1 cellular context compared by ENCODE assay signal in the genomic region with DNA sequence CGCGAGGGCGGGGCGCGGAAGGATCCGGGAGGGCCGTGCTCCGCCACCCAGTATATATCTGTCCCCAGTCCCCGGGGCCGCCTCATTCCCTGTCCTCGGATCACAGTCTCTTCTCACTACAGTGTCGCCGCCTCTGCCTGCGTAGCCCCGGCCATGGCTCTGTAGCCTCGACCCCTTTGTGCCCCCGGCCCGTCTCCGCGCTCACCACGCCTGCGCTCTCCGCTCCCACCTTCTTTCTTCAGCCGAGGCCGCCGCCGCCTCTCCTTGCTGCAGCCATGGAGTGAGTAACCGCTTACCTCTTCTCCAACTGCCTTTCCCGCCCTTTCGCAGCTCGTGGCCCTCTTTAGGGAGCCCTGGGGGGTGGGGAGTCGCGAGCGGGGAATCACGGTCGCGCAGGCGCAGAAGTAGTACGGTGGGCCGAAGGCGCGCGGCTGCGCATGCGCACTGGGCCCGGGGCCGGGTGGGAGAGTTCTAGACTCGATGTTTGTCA.
A peak's percentile ranks its signal among the peaks of the same experiment; 100 is the strongest.
TF ChIP-seq lines count a peak whose summit lies in the region.

A gene with protein sequence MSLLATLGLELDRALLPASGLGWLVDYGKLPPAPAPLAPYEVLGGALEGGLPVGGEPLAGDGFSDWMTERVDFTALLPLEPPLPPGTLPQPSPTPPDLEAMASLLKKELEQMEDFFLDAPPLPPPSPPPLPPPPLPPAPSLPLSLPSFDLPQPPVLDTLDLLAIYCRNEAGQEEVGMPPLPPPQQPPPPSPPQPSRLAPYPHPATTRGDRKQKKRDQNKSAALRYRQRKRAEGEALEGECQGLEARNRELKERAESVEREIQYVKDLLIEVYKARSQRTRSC (plus strand): TSS at position 85 of the 490 bp plus-strand sequence. CDS start 1,646 bp downstream, outside the sequence.
A gene with protein sequence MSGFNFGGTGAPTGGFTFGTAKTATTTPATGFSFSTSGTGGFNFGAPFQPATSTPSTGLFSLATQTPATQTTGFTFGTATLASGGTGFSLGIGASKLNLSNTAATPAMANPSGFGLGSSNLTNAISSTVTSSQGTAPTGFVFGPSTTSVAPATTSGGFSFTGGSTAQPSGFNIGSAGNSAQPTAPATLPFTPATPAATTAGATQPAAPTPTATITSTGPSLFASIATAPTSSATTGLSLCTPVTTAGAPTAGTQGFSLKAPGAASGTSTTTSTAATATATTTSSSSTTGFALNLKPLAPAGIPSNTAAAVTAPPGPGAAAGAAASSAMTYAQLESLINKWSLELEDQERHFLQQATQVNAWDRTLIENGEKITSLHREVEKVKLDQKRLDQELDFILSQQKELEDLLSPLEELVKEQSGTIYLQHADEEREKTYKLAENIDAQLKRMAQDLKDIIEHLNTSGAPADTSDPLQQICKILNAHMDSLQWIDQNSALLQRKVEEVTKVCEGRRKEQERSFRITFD (minus strand): TSS at position 384 of the 490 bp plus-strand sequence. CDS start 19,697 bp downstream, outside the sequence.

TF ChIP-seq in HEK293, 187 proteins besides CTCF, POLR2A, EP300 and RAD21 (continued from another document and continues in another):
- TF ChIP-seq, protein P1, sequence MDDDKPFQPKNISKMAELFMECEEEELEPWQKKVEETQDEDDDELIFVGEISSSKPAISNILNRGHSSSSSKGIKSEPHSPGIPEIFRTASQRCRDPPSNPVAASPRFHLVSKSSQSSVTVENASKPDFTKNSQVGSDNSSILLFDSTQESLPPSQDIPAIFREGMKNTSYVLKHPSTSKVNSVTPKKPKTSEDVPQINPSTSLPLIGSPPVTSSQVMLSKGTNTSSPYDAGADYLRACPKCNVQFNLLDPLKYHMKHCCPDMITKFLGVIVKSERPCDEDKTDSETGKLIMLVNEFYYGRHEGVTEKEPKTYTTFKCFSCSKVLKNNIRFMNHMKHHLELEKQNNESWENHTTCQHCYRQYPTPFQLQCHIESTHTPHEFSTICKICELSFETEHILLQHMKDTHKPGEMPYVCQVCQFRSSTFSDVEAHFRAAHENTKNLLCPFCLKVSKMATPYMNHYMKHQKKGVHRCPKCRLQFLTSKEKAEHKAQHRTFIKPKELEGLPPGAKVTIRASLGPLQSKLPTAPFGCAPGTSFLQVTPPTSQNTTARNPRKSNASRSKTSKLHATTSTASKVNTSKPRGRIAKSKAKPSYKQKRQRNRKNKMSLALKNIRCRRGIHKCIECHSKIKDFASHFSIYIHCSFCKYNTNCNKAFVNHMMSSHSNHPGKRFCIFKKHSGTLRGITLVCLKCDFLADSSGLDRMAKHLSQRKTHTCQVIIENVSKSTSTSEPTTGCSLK (tag by site-specific recombination; IDR thresholded peaks at IDR 0.05): no peak
- TF ChIP-seq ZBTB1 (tag by site-specific recombination; IDR thresholded peaks at IDR 0.05): no peak
- TF ChIP-seq, protein P2, sequence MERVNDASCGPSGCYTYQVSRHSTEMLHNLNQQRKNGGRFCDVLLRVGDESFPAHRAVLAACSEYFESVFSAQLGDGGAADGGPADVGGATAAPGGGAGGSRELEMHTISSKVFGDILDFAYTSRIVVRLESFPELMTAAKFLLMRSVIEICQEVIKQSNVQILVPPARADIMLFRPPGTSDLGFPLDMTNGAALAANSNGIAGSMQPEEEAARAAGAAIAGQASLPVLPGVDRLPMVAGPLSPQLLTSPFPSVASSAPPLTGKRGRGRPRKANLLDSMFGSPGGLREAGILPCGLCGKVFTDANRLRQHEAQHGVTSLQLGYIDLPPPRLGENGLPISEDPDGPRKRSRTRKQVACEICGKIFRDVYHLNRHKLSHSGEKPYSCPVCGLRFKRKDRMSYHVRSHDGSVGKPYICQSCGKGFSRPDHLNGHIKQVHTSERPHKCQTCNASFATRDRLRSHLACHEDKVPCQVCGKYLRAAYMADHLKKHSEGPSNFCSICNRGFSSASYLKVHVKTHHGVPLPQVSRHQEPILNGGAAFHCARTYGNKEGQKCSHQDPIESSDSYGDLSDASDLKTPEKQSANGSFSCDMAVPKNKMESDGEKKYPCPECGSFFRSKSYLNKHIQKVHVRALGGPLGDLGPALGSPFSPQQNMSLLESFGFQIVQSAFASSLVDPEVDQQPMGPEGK (tag by site-specific recombination; IDR thresholded peaks at IDR 0.05): peak; percentile 85
- no peak for TF ChIP-seq ZNF529 (tag by site-specific recombination; IDR thresholded peaks at IDR 0.05; ENCODE audit: insufficient replicate concordance)
- TF ChIP-seq, protein P3, sequence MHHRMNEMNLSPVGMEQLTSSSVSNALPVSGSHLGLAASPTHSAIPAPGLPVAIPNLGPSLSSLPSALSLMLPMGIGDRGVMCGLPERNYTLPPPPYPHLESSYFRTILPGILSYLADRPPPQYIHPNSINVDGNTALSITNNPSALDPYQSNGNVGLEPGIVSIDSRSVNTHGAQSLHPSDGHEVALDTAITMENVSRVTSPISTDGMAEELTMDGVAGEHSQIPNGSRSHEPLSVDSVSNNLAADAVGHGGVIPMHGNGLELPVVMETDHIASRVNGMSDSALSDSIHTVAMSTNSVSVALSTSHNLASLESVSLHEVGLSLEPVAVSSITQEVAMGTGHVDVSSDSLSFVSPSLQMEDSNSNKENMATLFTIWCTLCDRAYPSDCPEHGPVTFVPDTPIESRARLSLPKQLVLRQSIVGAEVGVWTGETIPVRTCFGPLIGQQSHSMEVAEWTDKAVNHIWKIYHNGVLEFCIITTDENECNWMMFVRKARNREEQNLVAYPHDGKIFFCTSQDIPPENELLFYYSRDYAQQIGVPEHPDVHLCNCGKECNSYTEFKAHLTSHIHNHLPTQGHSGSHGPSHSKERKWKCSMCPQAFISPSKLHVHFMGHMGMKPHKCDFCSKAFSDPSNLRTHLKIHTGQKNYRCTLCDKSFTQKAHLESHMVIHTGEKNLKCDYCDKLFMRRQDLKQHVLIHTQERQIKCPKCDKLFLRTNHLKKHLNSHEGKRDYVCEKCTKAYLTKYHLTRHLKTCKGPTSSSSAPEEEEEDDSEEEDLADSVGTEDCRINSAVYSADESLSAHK (tag by site-specific recombination; IDR thresholded peaks at IDR 0.05): peak; percentile 46; the same call in 1 of the 2 replicates
- no peak; the same call in 1 of the 2 replicates for TF ChIP-seq KLF8 (tag by site-specific recombination; IDR thresholded peaks at IDR 0.05)
- no peak for TF ChIP-seq ZNF558 (tag by site-specific recombination; IDR thresholded peaks at IDR 0.05)
- no peak for TF ChIP-seq GLI2 (tag by site-specific recombination; IDR thresholded peaks at IDR 0.05; ENCODE audit: borderline replicate concordance, low read depth)
- no peak for TF ChIP-seq ZNF701 (tag by site-specific recombination; IDR thresholded peaks at IDR 0.05)
- TF ChIP-seq ZNF202 (tag by site-specific recombination; IDR thresholded peaks at IDR 0.05; ENCODE audit: borderline replicate concordance): no peak
- peak; percentile 88; the same call in 1 of the 2 replicates for TF ChIP-seq ZNF785 (tag by site-specific recombination; IDR thresholded peaks at IDR 0.05)
- TF ChIP-seq ZNF596 (tag by site-specific recombination; IDR thresholded peaks at IDR 0.05): no peak
- TF ChIP-seq, protein P4, sequence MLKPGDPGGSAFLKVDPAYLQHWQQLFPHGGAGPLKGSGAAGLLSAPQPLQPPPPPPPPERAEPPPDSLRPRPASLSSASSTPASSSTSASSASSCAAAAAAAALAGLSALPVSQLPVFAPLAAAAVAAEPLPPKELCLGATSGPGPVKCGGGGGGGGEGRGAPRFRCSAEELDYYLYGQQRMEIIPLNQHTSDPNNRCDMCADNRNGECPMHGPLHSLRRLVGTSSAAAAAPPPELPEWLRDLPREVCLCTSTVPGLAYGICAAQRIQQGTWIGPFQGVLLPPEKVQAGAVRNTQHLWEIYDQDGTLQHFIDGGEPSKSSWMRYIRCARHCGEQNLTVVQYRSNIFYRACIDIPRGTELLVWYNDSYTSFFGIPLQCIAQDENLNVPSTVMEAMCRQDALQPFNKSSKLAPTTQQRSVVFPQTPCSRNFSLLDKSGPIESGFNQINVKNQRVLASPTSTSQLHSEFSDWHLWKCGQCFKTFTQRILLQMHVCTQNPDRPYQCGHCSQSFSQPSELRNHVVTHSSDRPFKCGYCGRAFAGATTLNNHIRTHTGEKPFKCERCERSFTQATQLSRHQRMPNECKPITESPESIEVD (tag by site-specific recombination; IDR thresholded peaks at IDR 0.05): no peak
- no peak for TF ChIP-seq ZNF510 (tag by site-specific recombination; IDR thresholded peaks at IDR 0.05; ENCODE audit: insufficient replicate concordance)
- TF ChIP-seq ZNF660 (tag by site-specific recombination; IDR thresholded peaks at IDR 0.05): peak; percentile 92
- no peak for TF ChIP-seq ZSCAN23 (tag by site-specific recombination; IDR thresholded peaks at IDR 0.05)
- TF ChIP-seq, protein P5, sequence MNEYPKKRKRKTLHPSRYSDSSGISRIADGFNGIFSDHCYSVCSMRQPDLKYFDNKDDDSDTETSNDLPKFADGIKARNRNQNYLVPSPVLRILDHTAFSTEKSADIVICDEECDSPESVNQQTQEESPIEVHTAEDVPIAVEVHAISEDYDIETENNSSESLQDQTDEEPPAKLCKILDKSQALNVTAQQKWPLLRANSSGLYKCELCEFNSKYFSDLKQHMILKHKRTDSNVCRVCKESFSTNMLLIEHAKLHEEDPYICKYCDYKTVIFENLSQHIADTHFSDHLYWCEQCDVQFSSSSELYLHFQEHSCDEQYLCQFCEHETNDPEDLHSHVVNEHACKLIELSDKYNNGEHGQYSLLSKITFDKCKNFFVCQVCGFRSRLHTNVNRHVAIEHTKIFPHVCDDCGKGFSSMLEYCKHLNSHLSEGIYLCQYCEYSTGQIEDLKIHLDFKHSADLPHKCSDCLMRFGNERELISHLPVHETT (tag by site-specific recombination; IDR thresholded peaks at IDR 0.05): peak; percentile 71
- TF ChIP-seq, protein P6, sequence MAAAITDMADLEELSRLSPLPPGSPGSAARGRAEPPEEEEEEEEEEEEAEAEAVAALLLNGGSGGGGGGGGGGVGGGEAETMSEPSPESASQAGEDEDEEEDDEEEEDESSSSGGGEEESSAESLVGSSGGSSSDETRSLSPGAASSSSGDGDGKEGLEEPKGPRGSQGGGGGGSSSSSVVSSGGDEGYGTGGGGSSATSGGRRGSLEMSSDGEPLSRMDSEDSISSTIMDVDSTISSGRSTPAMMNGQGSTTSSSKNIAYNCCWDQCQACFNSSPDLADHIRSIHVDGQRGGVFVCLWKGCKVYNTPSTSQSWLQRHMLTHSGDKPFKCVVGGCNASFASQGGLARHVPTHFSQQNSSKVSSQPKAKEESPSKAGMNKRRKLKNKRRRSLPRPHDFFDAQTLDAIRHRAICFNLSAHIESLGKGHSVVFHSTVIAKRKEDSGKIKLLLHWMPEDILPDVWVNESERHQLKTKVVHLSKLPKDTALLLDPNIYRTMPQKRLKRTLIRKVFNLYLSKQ (tag by site-specific recombination; IDR thresholded peaks at IDR 0.05; ENCODE audit: borderline replicate concordance): no peak
- TF ChIP-seq KLF16 (tag by site-specific recombination; IDR thresholded peaks at IDR 0.05): peak; percentile 98
- TF ChIP-seq, protein P7, sequence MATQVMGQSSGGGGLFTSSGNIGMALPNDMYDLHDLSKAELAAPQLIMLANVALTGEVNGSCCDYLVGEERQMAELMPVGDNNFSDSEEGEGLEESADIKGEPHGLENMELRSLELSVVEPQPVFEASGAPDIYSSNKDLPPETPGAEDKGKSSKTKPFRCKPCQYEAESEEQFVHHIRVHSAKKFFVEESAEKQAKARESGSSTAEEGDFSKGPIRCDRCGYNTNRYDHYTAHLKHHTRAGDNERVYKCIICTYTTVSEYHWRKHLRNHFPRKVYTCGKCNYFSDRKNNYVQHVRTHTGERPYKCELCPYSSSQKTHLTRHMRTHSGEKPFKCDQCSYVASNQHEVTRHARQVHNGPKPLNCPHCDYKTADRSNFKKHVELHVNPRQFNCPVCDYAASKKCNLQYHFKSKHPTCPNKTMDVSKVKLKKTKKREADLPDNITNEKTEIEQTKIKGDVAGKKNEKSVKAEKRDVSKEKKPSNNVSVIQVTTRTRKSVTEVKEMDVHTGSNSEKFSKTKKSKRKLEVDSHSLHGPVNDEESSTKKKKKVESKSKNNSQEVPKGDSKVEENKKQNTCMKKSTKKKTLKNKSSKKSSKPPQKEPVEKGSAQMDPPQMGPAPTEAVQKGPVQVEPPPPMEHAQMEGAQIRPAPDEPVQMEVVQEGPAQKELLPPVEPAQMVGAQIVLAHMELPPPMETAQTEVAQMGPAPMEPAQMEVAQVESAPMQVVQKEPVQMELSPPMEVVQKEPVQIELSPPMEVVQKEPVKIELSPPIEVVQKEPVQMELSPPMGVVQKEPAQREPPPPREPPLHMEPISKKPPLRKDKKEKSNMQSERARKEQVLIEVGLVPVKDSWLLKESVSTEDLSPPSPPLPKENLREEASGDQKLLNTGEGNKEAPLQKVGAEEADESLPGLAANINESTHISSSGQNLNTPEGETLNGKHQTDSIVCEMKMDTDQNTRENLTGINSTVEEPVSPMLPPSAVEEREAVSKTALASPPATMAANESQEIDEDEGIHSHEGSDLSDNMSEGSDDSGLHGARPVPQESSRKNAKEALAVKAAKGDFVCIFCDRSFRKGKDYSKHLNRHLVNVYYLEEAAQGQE (tag by site-specific recombination; IDR thresholded peaks at IDR 0.05): no peak; the same call in none of the 2 replicates
- TF ChIP-seq MZF1 (tag by site-specific recombination; IDR thresholded peaks at IDR 0.05; ENCODE audit: borderline replicate concordance): peak; percentile 68
- TF ChIP-seq GLIS2 (tag by site-specific recombination; IDR thresholded peaks at IDR 0.05): peak; percentile 90
- peak; percentile 72; the same call in 1 of the 2 replicates for TF ChIP-seq BCL11B (tag by site-specific recombination; IDR thresholded peaks at IDR 0.05; ENCODE audit: low read depth)
- peak; percentile 41 for TF ChIP-seq FEZF1 (tag by site-specific recombination; IDR thresholded peaks at IDR 0.05)
- TF ChIP-seq ZNF560 (tag by site-specific recombination; IDR thresholded peaks at IDR 0.05; ENCODE audit: borderline replicate concordance): no peak
- peak; percentile 29; the same call in 1 of the 2 replicates for TF ChIP-seq ZNF837 (tag by site-specific recombination; IDR thresholded peaks at IDR 0.05)
- peak; percentile 79; the same call in 1 of the 2 replicates for TF ChIP-seq ZNF324 (tag by site-specific recombination; IDR thresholded peaks at IDR 0.05)
- TF ChIP-seq ZNF174 (tag by site-specific recombination; IDR thresholded peaks at IDR 0.05): no peak
- TF ChIP-seq ZNF677 (tag by site-specific recombination; IDR thresholded peaks at IDR 0.05): no peak
- TF ChIP-seq ZNF549 (tag by site-specific recombination; IDR thresholded peaks at IDR 0.05): no peak
- TF ChIP-seq ZNF112 (tag by site-specific recombination; IDR thresholded peaks at IDR 0.05): no peak
- no peak; the same call in 1 of the 2 replicates for TF ChIP-seq ZNF121 (tag by site-specific recombination; IDR thresholded peaks at IDR 0.05)
- no peak for TF ChIP-seq ZNF354C (tag by site-specific recombination; IDR thresholded peaks at IDR 0.05; ENCODE audit: borderline replicate concordance, low read depth)
- no peak for TF ChIP-seq ZNF747 (tag by site-specific recombination; IDR thresholded peaks at IDR 0.05)
- TF ChIP-seq ZFHX2 (tag by site-specific recombination; conservative IDR thresholded peaks at IDR 0.05): peak; percentile 63
- TF ChIP-seq, protein P8, sequence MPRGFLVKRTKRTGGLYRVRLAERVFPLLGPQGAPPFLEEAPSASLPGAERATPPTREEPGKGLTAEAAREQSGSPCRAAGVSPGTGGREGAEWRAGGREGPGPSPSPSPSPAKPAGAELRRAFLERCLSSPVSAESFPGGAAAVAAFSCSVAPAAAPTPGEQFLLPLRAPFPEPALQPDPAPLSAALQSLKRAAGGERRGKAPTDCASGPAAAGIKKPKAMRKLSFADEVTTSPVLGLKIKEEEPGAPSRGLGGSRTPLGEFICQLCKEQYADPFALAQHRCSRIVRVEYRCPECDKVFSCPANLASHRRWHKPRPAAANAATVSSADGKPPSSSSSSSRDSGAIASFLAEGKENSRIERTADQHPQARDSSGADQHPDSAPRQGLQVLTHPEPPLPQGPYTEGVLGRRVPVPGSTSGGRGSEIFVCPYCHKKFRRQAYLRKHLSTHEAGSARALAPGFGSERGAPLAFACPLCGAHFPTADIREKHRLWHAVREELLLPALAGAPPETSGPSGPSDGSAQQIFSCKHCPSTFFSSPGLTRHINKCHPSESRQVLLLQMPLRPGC (tag by site-specific recombination; IDR thresholded peaks at IDR 0.05): 0 out of 2 replicates have a peak, but pooled peaks have one; percentile 32
